Comparison of ENCODE assay signal across 16 cellular contexts in the genomic region with DNA sequence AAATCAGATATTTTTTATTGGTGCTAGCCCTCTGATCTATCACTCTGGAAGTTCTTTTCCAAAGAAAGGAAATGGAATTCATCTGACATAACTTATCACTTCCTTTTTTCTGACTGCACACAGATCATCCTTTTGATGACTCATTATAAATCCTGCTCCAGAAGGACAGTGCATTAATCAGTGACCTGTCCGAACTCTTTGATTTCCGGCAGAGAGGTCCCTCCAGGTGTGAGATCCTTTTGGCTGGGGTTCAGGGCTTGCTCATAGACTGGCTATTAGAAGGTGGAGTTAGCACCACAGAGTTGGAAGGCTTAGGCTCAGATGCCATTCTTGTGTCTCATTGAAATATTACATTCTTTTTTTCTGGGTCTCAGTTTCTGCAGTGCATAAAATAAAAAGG.
DNase-seq lines count a peak whose midpoint lies in the region; ATAC-seq, FAIRE-seq and TF ChIP-seq lines count a peak whose summit lies in the region.
"Had no signal": no experiment of that assay in that cellular context is flagged by ENCODE, and none has a peak within 500 bp of the region (broad histone marks: within the 10 kb centered on the region; RNA-seq: fewer than 3 reads in every experiment).

No MANE protein-coding gene starts in this region.

- H3K9me3 Mint-ChIP-seq in astrocyte (ENCODE audit: unreplicated experiment): no peaks in the 10 kb centered on the region
- H3K9me3 Mint-ChIP-seq: CD4-positive, CD25-positive, alpha-beta regulatory T cell had no signal

- peaks cover 31% of the 10 kb centered on the region for H3K4me1 ChIP-seq in astrocyte (ENCODE audit: insufficient read depth, low read length)
- H3K4me1 ChIP-seq in gastrocnemius medialis: peaks cover 16 to 23% of the 10 kb centered on the region in 2 donors
- peaks cover 42 to 52% (median 43%) of the 10 kb centered on the region in 4 donors for H3K4me1 ChIP-seq in upper lobe of left lung

- H4K20me1 ChIP-seq in astrocyte (ENCODE audit: insufficient read depth, low read length): no peaks in the 10 kb centered on the region

- intact Hi-C loops in gastrocnemius medialis (cut with DNase I; ENCODE audit: low total_unique reads): no loop called here

- no peak for ATAC-seq in GM19455 (IDR thresholded peaks at IDR 0.05; ENCODE audit: unreplicated experiment)
- no peak for ATAC-seq in gastrocnemius medialis
- no peak for ATAC-seq in upper lobe of left lung (ENCODE audit: low FRiP score in 2 of 2)

- no peak overlapping the region for H3K4me3 Mint-ChIP-seq in astrocyte (ENCODE audit: unreplicated experiment)
- H3K4me3 Mint-ChIP-seq: CD4-positive, CD25-positive, alpha-beta regulatory T cell had no signal

- no peak for TF ChIP-seq EP300 in upper lobe of left lung (IDR thresholded peaks at IDR 0.05)

- H3K79me2 ChIP-seq in astrocyte (ENCODE audit: insufficient read depth, low read length): no peaks in the 10 kb centered on the region

- H3K36me3 Mint-ChIP-seq in astrocyte (ENCODE audit: low read depth, unreplicated experiment): no peaks in the 10 kb centered on the region

- no peaks in the 10 kb centered on the region for H3K27me3 ChIP-seq in astrocyte (ENCODE audit: insufficient read depth, low read length)
- H3K27me3 ChIP-seq in gastrocnemius medialis: no peaks in the 10 kb centered on the region
- H3K27me3 ChIP-seq in upper lobe of left lung: no peaks in the 10 kb centered on the region
- H3K27me3 ChIP-seq: heart left ventricle, right atrium auricular region, SJCRH30, tibial artery had no signal

- H3K4me3 ChIP-seq in astrocyte (ENCODE audit: insufficient read depth, low read depth, low read length) (no peak overlapping the region), gastrocnemius medialis (no peak overlapping the region), upper lobe of left lung (no peak overlapping the region)
- H3K4me3 ChIP-seq: heart left ventricle, right atrium auricular region, SJCRH30, tibial artery had no signal

- 52 to 63% methylated on average over 2 of the region's 2 CpGs for WGBS in upper lobe of left lung, 2 donors

- DNase-seq in AG20443 (ENCODE audit: low spot score) (peak; percentile 27), HT1080 (ENCODE audit: low read depth) (peak; percentile 92), astrocyte (ENCODE audit: low read depth) (peak; percentile 82), kidney tubule cell (ENCODE audit: low spot score) (peak; percentile 99), gastrocnemius medialis (no peak), HUDEP-2 (lab: John Stamatoyannopoulos, UW; ENCODE audit: unreplicated experiment in 76 of 76) (no peak), upper lobe of left lung (no peak)
- DNase-seq: CD4-positive, CD25-positive, alpha-beta regulatory T cell; H7; heart left ventricle; midbrain; NCI-H446 treated with DMSO at 0.1 percent for 48 hours; SJCRH30; tibial artery had no signal

- H3K9me3 ChIP-seq in astrocyte (ENCODE audit: insufficient read depth, low read depth, low read length): no peaks in the 10 kb centered on the region
- no peaks in the 10 kb centered on the region for H3K9me3 ChIP-seq in gastrocnemius medialis
- H3K9me3 ChIP-seq in upper lobe of left lung: no peaks in the 10 kb centered on the region
- H3K9me3 ChIP-seq: heart left ventricle, right atrium auricular region, SJCRH30, tibial artery had no signal

- TF ChIP-seq POLR2A in gastrocnemius medialis (IDR thresholded peaks at IDR 0.05) (no peak), upper lobe of left lung (IDR thresholded peaks at IDR 0.05) (no peak)

- H2AFZ ChIP-seq in astrocyte (ENCODE audit: low read depth, low read length): no peak overlapping the region

- no peak for FAIRE-seq in astrocyte (lab: Jason Lieb, UNC)

- no peak for TF ChIP-seq CTCF in astrocyte (IDR thresholded peaks at IDR 0.05; ENCODE audit: insufficient read depth, low read depth, low read length)
- no peak for TF ChIP-seq CTCF in gastrocnemius medialis (IDR thresholded peaks at IDR 0.05 in 4 of 5, conservative IDR thresholded peaks at IDR 0.05 in 1 of 5)
- TF ChIP-seq CTCF in upper lobe of left lung (IDR thresholded peaks at IDR 0.05): no peak

- peaks cover 43% of the 10 kb centered on the region for H3K4me1 Mint-ChIP-seq in astrocyte (ENCODE audit: low read depth, unreplicated experiment)

- H3K27ac ChIP-seq in astrocyte (ENCODE audit: low read depth, low read length): peak overlapping the region; percentile 35
- no peak overlapping the region for H3K27ac ChIP-seq in gastrocnemius medialis
- H3K27ac ChIP-seq in upper lobe of left lung: peak overlapping the region in 1 of 4 donors; percentile 4
- H3K27ac ChIP-seq: right atrium auricular region, SJCRH30, tibial artery had no signal

- in situ Hi-C loops in gastrocnemius medialis (cut with MboI; ENCODE audit: low sequenced_read_pairs in 4 of 4): no loop called here

- H3K27ac Mint-ChIP-seq in astrocyte (ENCODE audit: unreplicated experiment): peak overlapping the region; percentile 60
- H3K27ac Mint-ChIP-seq: CD4-positive, CD25-positive, alpha-beta regulatory T cell had no signal

- peak overlapping the region; percentile 1 for H3K4me2 ChIP-seq in astrocyte (ENCODE audit: low read length)

- no peaks in the 10 kb centered on the region for H3K27me3 Mint-ChIP-seq in astrocyte (ENCODE audit: low read depth, unreplicated experiment)
- H3K27me3 Mint-ChIP-seq: CD4-positive, CD25-positive, alpha-beta regulatory T cell had no signal

- no peak overlapping the region for H3K9ac ChIP-seq in astrocyte (ENCODE audit: low read length)

- H3K36me3 ChIP-seq in astrocyte (ENCODE audit: insufficient read depth, low read length) (no peaks in the 10 kb centered on the region), gastrocnemius medialis (no peaks in the 10 kb centered on the region), upper lobe of left lung (no peaks in the 10 kb centered on the region)
- H3K36me3 ChIP-seq: heart left ventricle, right atrium auricular region, SJCRH30, tibial artery had no signal

Comparison
In these comparisons a context has a peak if more than half of its experiments do, and no peak if none do; other contexts are left out.
1. DNase-seq: peak in AG20443 (single experiment), HT1080 (single experiment), astrocyte (single experiment) and kidney tubule cell (single experiment); none in gastrocnemius medialis (0 of 2), HUDEP-2 (0 of 76) and upper lobe of left lung (0 of 2).